Comparison of ENCODE assay signal across 16 cellular contexts in genomic region chr4:174189392-174190029, GRCh38.
DNase-seq lines count a peak whose midpoint lies in the region; ATAC-seq, FAIRE-seq and TF ChIP-seq lines count a peak whose summit lies in the region.
"Had no signal": no experiment of that assay in that cellular context is flagged by ENCODE, and none has a peak within 500 bp of the region (broad histone marks: within the 10 kb centered on the region; RNA-seq: fewer than 3 reads in every experiment).

No MANE protein-coding gene starts in this region.

- TF ChIP-seq RAD21 in K562 (CRISPR knock-in tag; conservative IDR thresholded peaks at IDR 0.05 in 1 of 2, IDR thresholded peaks at IDR 0.05 in 1 of 2), result no peak

- H3K27ac ChIP-seq in K562 (ENCODE audit: extremely low read depth, low read depth, low read length) (no peak overlapping the region), mesenchymal stem cell (ENCODE audit: low read length, poor library complexity, severe bottlenecking) (no peak overlapping the region)
- H3K27ac ChIP-seq: A549, HL-60 had no signal

- H3K9me3 ChIP-seq in K562 (replicated peaks; ENCODE audit: control insufficient read depth, insufficient read depth, low read depth, low read length) (no peaks in the 10 kb centered on the region), mesenchymal stem cell (ENCODE audit: control insufficient read depth, low read length) (no peaks in the 10 kb centered on the region)
- H3K9me3 ChIP-seq: A549 had no signal

- H3K79me2 ChIP-seq in K562 (ENCODE audit: control insufficient read depth, insufficient read depth, low read length), result no peaks in the 10 kb centered on the region

- intact Hi-C loops in K562 (cut with micrococcal nuclease), result no loop called here

- H3K36me3 ChIP-seq in K562 (ENCODE audit: control insufficient read depth, insufficient read depth, low read length) (no peaks in the 10 kb centered on the region), mesenchymal stem cell (ENCODE audit: control insufficient read depth in 1 of 2, insufficient read depth in 2 of 2, low read depth in 1 of 2, low read length in 2 of 2) (no peaks in the 10 kb centered on the region)

- H3K4me3 ChIP-seq in K562 (no peak overlapping the region), mesenchymal stem cell (ENCODE audit: insufficient read depth in 1 of 2, low read depth in 1 of 2, low read length in 2 of 2) (no peak overlapping the region)
- H3K4me3 ChIP-seq: A549, GM23338 had no signal

- H2AFZ ChIP-seq in K562 (ENCODE audit: low read depth, low read length), result no peak overlapping the region
- H2AFZ ChIP-seq in mesenchymal stem cell (ENCODE audit: low read depth, low read length), result no peak overlapping the region
- H2AFZ ChIP-seq: GM23338 had no signal

- no peak for FAIRE-seq in K562 (lab: Jason Lieb, UNC)
- FAIRE-seq: A549 had no signal

- TF ChIP-seq POLR2A in K562 (conservative IDR thresholded peaks at IDR 0.05), result no peak

- H4K91ac ChIP-seq in mesenchymal stem cell (ENCODE audit: low read length), result no peak overlapping the region

- no peak overlapping the region for H3K14ac ChIP-seq in mesenchymal stem cell (ENCODE audit: low read length in 2 of 2)

- POLR2A ChIA-PET in K562 (lab: Yijun Ruan, JAX), result no interaction called here

- H3K23ac ChIP-seq in mesenchymal stem cell (ENCODE audit: low read length in 2 of 2), result no peak overlapping the region

- BruUV-seq in K562 (replicated peaks; lab: Mats Ljungman, UMichigan), result no TSS peak

- no peak overlapping the region for H3K4ac ChIP-seq in mesenchymal stem cell (ENCODE audit: low read depth in 1 of 2, low read length in 2 of 2)

- H3K9ac ChIP-seq in K562 (ENCODE audit: insufficient read depth in 1 of 2, low read depth in 2 of 2, low read length in 2 of 2) (no peak overlapping the region), mesenchymal stem cell (ENCODE audit: low read length) (no peak overlapping the region)

- H3K9me1 ChIP-seq in K562 (ENCODE audit: control insufficient read depth, insufficient read depth, low read length), result no peaks in the 10 kb centered on the region

- no peak for TF ChIP-seq CTCF in K562 (IDR thresholded peaks at IDR 0.05 in 2 of 3, conservative IDR thresholded peaks at IDR 0.05 in 1 of 3; ENCODE audit: insufficient read depth in 2 of 3, low read depth in 1 of 3, low read length in 3 of 3)

- no peak overlapping the region for H2BK5ac ChIP-seq in mesenchymal stem cell (ENCODE audit: low read depth, low read length, poor library complexity, severe bottlenecking)

- no peak overlapping the region for H2BK15ac ChIP-seq in mesenchymal stem cell (ENCODE audit: low read depth, poor library complexity, severe bottlenecking)

- DNase-seq in ELR (ENCODE audit: low read depth), result peak; percentile 4
- peak; percentile 6 for DNase-seq in M059J (ENCODE audit: low read depth)
- DNase-seq in K562 (ENCODE audit: extremely low read depth in 1 of 4, low spot score in 3 of 4), result no peak
- DNase-seq in mesenchymal stem cell, result peak; percentile 51
- no peak for DNase-seq in NCI-H69 (lab: John Stamatoyannopoulos, UW)
- DNase-seq in stimulated activated CD4-positive, alpha-beta T cell treated with anti-CD3 and anti-CD28 coated beads, Interleukin-2, amount 100 ng/mL, for 24 hours, result no peak
- no peak for DNase-seq in NCI-H510A treated with DMSO at 0.1 percent for 48 hours (lab: John Stamatoyannopoulos, UW)
- DNase-seq: CD8-positive, alpha-beta T cell; COR-L47; DND-41; H7; HFFc6 had no signal

- H4K20me1 ChIP-seq in K562 (replicated peaks; ENCODE audit: control insufficient read depth, insufficient read depth, low read length), result no peaks in the 10 kb centered on the region

- TF ChIP-seq EP300 in K562 (IDR thresholded peaks at IDR 0.05; ENCODE audit: low read length), result no peak

- H2BK12ac ChIP-seq in mesenchymal stem cell (ENCODE audit: low read length in 2 of 2), result no peak overlapping the region

- no peak overlapping the region for H3K18ac ChIP-seq in mesenchymal stem cell (ENCODE audit: low read depth in 1 of 2, low read length in 2 of 2)

- H4K8ac ChIP-seq in mesenchymal stem cell (ENCODE audit: low read length), result no peak overlapping the region

- no peak overlapping the region for H2BK120ac ChIP-seq in mesenchymal stem cell (ENCODE audit: low read depth, low read length)

- peaks cover 0 to 25% of the 10 kb centered on the region in 2 experiments; a peak in 4 of 5 replicates for H3K4me1 ChIP-seq in K562 (replicated peaks in 1 of 2; ENCODE audit: control insufficient read depth in 2 of 2, insufficient read depth in 2 of 2, low read length in 2 of 2)
- no peaks in the 10 kb centered on the region for H3K4me1 ChIP-seq in mesenchymal stem cell (ENCODE audit: control insufficient read depth, insufficient read depth, low read depth, low read length)
- H3K4me1 ChIP-seq: A549 had no signal

- 49% methylated on average over 5 of the region's 5 CpGs for WGBS in K562 (ENCODE audit: insufficient coverage, low coverage, missing lambda C conversion rate)
- WGBS in mesenchymal stem cell, result 46% methylated on average over 5 of the region's 5 CpGs

- in situ Hi-C loops in K562 (cut with MboI), result no loop called here

- H3K4me2 ChIP-seq in K562 (ENCODE audit: insufficient read depth, low read length) (no peak overlapping the region), mesenchymal stem cell (ENCODE audit: low read length, poor library complexity, severe bottlenecking) (no peak overlapping the region)
- H3K4me2 ChIP-seq: A549, GM23338 had no signal

- no peak overlapping the region for H2AK5ac ChIP-seq in mesenchymal stem cell (ENCODE audit: low read length, severe bottlenecking)

- no peaks in the 10 kb centered on the region for H3K79me1 ChIP-seq in mesenchymal stem cell (replicated peaks; ENCODE audit: low read length, poor library complexity, severe bottlenecking)

- H3K27me3 ChIP-seq in K562 (ENCODE audit: control insufficient read depth in 2 of 2, insufficient read depth in 2 of 2, low read length in 2 of 2) (no peaks in the 10 kb centered on the region), mesenchymal stem cell (ENCODE audit: control insufficient read depth in 1 of 2, insufficient read depth in 1 of 2, low read length in 2 of 2) (no peaks in the 10 kb centered on the region)

- CTCF ChIA-PET in K562 (lab: Yijun Ruan, JAX; ENCODE audit: low intra/inter-chr PET ratio), result no interaction called here

- ATAC-seq in K562 (no peak), HG02759 (IDR thresholded peaks at IDR 0.05; ENCODE audit: unreplicated experiment) (no peak)
- ATAC-seq: A549; CD8-positive, alpha-beta T cell; GM23338 had no signal

TF ChIP-seq in K562, 482 proteins besides CTCF, POLR2A, EP300 and RAD21 (continues in another document):
- 0 out of 2 replicates have a peak, but pooled peaks have one; percentile 12 for TF ChIP-seq JUND (IDR thresholded peaks at IDR 0.05; ENCODE audit: borderline replicate concordance, low read depth, low read length)
- TF ChIP-seq JUND (tag; IDR thresholded peaks at IDR 0.05; ENCODE audit: borderline replicate concordance, low read depth, low read length), result peak; percentile 40; the same call in 1 of the 3 replicates
- no peak for TF ChIP-seq POLR2AphosphoS5 (IDR thresholded peaks at IDR 0.05; ENCODE audit: control insufficient read depth, insufficient read depth, low read depth, low read length)
- no peak for TF ChIP-seq ZNF41 (CRISPR knock-in tag; conservative IDR thresholded peaks at IDR 0.05)
- no peak for TF ChIP-seq PBX2 (CRISPR knock-in tag; IDR thresholded peaks at IDR 0.05; ENCODE audit: low read depth)
- peak; percentile 81 for TF ChIP-seq PBX2 (tag; conservative IDR thresholded peaks at IDR 0.05; ENCODE audit: low read depth)
- TF ChIP-seq, protein P1, sequence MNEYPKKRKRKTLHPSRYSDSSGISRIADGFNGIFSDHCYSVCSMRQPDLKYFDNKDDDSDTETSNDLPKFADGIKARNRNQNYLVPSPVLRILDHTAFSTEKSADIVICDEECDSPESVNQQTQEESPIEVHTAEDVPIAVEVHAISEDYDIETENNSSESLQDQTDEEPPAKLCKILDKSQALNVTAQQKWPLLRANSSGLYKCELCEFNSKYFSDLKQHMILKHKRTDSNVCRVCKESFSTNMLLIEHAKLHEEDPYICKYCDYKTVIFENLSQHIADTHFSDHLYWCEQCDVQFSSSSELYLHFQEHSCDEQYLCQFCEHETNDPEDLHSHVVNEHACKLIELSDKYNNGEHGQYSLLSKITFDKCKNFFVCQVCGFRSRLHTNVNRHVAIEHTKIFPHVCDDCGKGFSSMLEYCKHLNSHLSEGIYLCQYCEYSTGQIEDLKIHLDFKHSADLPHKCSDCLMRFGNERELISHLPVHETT (CRISPR knock-in tag; conservative IDR thresholded peaks at IDR 0.05 in 1 of 2, IDR thresholded peaks at IDR 0.05 in 1 of 2), result peak in 1 of 2 experiments; percentile 30; a peak in 1 of 4 replicates
- no peak for TF ChIP-seq ZNF165 (CRISPR knock-in tag; IDR thresholded peaks at IDR 0.05; ENCODE audit: borderline replicate concordance)

Comparison
In these comparisons a context has a peak if more than half of its experiments do, and no peak if none do; other contexts are left out.
1. DNase-seq: peak in ELR (single experiment), M059J (single experiment) and mesenchymal stem cell (single experiment); none in K562 (0 of 4), NCI-H69 (single experiment), stimulated activated CD4-positive, alpha-beta T cell treated with anti-CD3 and anti-CD28 coated beads, Interleukin-2, amount 100 ng/mL, for 24 hours (0 of 2) and NCI-H510A treated with DMSO at 0.1 percent for 48 hours (single experiment).